In the genomic region with DNA sequence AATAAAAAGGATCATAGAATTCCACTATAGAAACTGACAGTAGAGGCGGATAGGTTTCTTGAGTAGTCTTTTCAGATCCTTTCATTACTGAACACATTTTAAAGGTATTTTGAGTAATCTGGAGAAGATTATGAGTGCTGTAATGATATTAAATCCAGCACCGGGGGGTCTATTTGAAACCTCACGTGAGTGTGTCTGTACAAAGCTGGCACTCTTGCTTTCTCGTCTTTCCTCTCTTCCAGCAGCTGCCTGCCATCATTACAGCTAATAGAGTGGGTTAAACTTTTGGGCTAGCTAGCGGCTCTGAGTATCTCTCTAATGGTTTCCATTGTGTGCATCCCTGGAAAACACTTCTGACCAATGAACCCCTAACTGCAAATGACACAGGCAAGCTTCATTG, we compare ENCODE assay signal across 11 cellular contexts.
"Had no signal": no experiment of that assay in that cellular context is flagged by ENCODE, and none has a peak within 500 bp of the region (broad histone marks: within the 10 kb centered on the region; RNA-seq: fewer than 3 reads in every experiment).

No MANE protein-coding gene starts in this region.

- H3K4me1 Mint-ChIP-seq: natural killer cell had no signal

- H3K36me3 Mint-ChIP-seq: natural killer cell had no signal

- H3K9me3 Mint-ChIP-seq: natural killer cell had no signal

- H3K9me3 ChIP-seq: colonic mucosa, gastrocnemius medialis, pancreas, tibial artery had no signal

- H3K27me3 ChIP-seq: colonic mucosa, pancreas had no signal

- H3K27ac Mint-ChIP-seq: natural killer cell had no signal

- H3K36me3 ChIP-seq: colonic mucosa, gastrocnemius medialis, heart right ventricle, pancreas, tibial artery had no signal

- H3K4me3 ChIP-seq: colonic mucosa, gastrocnemius medialis, heart right ventricle, pancreas, smooth muscle cell, tibial artery had no signal

- H3K4me2 ChIP-seq: smooth muscle cell had no signal

- H3K27ac ChIP-seq: colonic mucosa, gastrocnemius medialis, heart right ventricle, pancreas, tibial artery had no signal

- H3K4me1 ChIP-seq: colonic mucosa, gastrocnemius medialis, heart right ventricle, pancreas, tibial artery had no signal

- DNase-seq: colonic mucosa; effector CD4-positive, alpha-beta T cell; gastrocnemius medialis; heart right ventricle; natural killer cell; occipital lobe; pancreas; stimulated activated CD4-positive, alpha-beta T cell treated with anti-CD3 and anti-CD28 coated beads, Interleukin-2, amount 100 ng/mL, for 48 hours; stimulated activated naive CD4-positive, alpha-beta T cell treated with Interleukin-2 at 50 U/mL for 16 hours; tibial artery had no signal

- H3K4me3 Mint-ChIP-seq: natural killer cell had no signal
